ENCODE assay signal across 1 cellular context in the genomic region with DNA sequence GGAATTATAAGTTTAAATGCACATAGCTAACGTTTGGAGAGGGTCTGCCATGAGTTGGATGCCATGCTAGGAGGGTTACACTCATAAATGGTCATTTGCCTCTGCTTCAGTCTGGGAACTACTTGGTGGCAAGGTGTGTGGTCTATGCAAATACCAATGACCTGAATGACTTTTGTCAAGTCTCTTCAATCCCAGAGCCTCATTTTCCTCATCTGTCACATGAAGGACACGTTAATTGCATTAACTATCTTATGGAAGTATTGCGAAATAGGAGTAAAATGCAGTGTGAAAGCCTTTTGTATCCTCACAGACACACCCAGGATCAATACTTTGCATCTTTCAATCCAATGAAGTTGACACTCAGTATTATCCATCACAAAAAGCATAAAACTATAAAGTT.
TF ChIP-seq lines count a peak whose summit lies in the region.

No MANE protein-coding gene starts in this region.

TF ChIP-seq in WTC11, 78 proteins besides CTCF, POLR2A, EP300 and RAD21 (continued from another document):
- TF ChIP-seq, protein P1, sequence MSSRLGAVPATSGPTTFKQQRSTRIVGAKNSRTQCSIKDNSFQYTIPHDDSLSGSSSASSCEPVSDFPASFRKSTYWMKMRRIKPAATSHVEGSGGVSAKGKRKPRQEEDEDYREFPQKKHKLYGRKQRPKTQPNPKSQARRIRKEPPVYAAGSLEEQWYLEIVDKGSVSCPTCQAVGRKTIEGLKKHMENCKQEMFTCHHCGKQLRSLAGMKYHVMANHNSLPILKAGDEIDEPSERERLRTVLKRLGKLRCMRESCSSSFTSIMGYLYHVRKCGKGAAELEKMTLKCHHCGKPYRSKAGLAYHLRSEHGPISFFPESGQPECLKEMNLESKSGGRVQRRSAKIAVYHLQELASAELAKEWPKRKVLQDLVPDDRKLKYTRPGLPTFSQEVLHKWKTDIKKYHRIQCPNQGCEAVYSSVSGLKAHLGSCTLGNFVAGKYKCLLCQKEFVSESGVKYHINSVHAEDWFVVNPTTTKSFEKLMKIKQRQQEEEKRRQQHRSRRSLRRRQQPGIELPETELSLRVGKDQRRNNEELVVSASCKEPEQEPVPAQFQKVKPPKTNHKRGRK (CRISPR knock-in tag; IDR thresholded peaks at IDR 0.05; ENCODE audit: borderline replicate concordance) = no peak
- TF ChIP-seq, protein P2, sequence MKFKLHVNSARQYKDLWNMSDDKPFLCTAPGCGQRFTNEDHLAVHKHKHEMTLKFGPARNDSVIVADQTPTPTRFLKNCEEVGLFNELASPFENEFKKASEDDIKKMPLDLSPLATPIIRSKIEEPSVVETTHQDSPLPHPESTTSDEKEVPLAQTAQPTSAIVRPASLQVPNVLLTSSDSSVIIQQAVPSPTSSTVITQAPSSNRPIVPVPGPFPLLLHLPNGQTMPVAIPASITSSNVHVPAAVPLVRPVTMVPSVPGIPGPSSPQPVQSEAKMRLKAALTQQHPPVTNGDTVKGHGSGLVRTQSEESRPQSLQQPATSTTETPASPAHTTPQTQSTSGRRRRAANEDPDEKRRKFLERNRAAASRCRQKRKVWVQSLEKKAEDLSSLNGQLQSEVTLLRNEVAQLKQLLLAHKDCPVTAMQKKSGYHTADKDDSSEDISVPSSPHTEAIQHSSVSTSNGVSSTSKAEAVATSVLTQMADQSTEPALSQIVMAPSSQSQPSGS (CRISPR knock-in tag; IDR thresholded peaks at IDR 0.05; ENCODE audit: borderline replicate concordance, low read depth) = no peak
